Comparison of ENCODE assay signal across 1 cellular context in genomic region chr7:2245883-2246679, GRCh38.
TF ChIP-seq lines count a peak whose summit lies in the region.

No MANE protein-coding gene starts in this region.

TF ChIP-seq in GM12878, 131 proteins besides CTCF, POLR2A, EP300 and RAD21:
- no peak for TF ChIP-seq IRF5 (IDR thresholded peaks at IDR 0.05; ENCODE audit: borderline replicate concordance)
- no peak for TF ChIP-seq HDAC6 (IDR thresholded peaks at IDR 0.05; ENCODE audit: unreplicated experiment)
- TF ChIP-seq MLLT1 (IDR thresholded peaks at IDR 0.05), result no peak
- no peak for TF ChIP-seq ZNF24 (IDR thresholded peaks at IDR 0.05)
- TF ChIP-seq BHLHE40 (IDR thresholded peaks at IDR 0.05; ENCODE audit: borderline replicate concordance in 1 of 2, low read depth in 2 of 2, low read length in 1 of 2), result no peak
- no peak for TF ChIP-seq NR2C1 (IDR thresholded peaks at IDR 0.05)
- TF ChIP-seq STAT3 (IDR thresholded peaks at IDR 0.05; ENCODE audit: low read depth, low read length), result no peak
- no peak for TF ChIP-seq ZNF592 (IDR thresholded peaks at IDR 0.05)
- no peak for TF ChIP-seq MTA3 (IDR thresholded peaks at IDR 0.05; ENCODE audit: borderline replicate concordance, low read length)
- TF ChIP-seq CHD2 (IDR thresholded peaks at IDR 0.05; ENCODE audit: borderline replicate concordance, low read depth, low read length), result no peak
